In the genomic region with DNA sequence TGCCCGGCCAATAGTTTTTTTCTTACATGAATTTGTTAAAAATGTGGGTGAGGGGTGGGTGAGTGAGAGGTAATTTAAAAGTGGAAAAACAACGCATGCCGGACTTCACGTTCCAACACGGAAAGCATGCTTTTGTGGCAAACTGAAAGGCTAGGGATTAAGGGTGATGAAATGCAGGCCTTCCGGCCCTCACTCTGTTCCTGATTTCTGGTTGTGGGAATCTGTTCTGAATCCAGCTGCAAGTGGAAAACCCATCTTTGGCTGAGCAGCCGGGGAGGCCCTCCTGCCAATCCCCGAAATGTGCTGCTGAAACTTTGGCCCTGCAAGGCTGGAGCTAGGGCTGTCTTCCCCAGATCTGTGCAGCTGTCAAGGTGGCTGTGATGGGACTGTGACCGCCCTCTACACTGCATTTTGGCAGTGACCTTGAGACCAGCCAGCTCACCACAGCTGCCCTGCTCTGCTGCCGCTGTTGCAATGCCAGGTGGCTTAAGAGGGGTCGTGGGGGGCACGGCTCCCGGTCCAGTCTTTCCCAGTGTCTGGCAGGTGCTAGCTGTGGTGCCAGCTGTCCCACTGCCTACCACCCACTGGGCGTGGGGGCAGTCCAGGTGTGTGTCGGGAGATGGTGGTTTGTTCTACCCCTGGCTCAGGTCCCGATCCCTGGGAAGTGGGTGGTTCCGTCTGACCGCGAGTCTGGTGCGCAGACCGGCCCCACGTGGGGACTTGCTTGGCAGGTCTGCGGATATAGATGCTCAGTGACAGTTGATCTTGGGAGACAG, we compare ENCODE assay signal across 8 cellular contexts. TPM values are rescaled to one million over a fixed set of nuclear protein-coding genes. Genes with fewer than 3 reads are reported as not detected.
DNase-seq lines count a peak whose midpoint lies in the region; ATAC-seq and TF ChIP-seq lines count a peak whose summit lies in the region.

No MANE protein-coding gene starts in this region.

- H3K4me1 ChIP-seq in left lung = peaks cover 13 to 20% of the 10 kb centered on the region in 2 donors

- H3K27ac ChIP-seq in left lung (no peak overlapping the region), temporal lobe (ENCODE audit: low read depth, low read length) (peak overlapping the region; percentile 75)

- H3K4me3 ChIP-seq in left lung = peak overlapping the region; percentile 33 to 43

- no peak for ATAC-seq in central memory CD8-positive, alpha-beta T cell (replicated peaks; ENCODE audit: extremely low read depth, poor library complexity, severe bottlenecking)
- peak; percentile 33 for ATAC-seq in left lung
- ATAC-seq in HG02642 (IDR thresholded peaks at IDR 0.05; ENCODE audit: poor library complexity, unreplicated experiment) = no peak

- peaks cover 27% of the 10 kb centered on the region for H3K4me1 Mint-ChIP-seq in central memory CD8-positive, alpha-beta T cell

- peak overlapping the region; percentile 86 for H3K4me3 Mint-ChIP-seq in central memory CD8-positive, alpha-beta T cell

- H3K36me3 Mint-ChIP-seq in central memory CD8-positive, alpha-beta T cell (ENCODE audit: insufficient read depth) = peaks cover 2% of the 10 kb centered on the region

- intact Hi-C loops in left lung (cut with DNase I) = no loop called here

- H3K27ac Mint-ChIP-seq in central memory CD8-positive, alpha-beta T cell (ENCODE audit: low read depth) = no peak overlapping the region

- H3K9me3 ChIP-seq in left lung = no peaks in the 10 kb centered on the region

- no peaks in the 10 kb centered on the region for H3K36me3 ChIP-seq in left lung

- no peaks in the 10 kb centered on the region for H3K27me3 Mint-ChIP-seq in central memory CD8-positive, alpha-beta T cell

- DNase-seq in DMS 273 treated with DMSO at 0.1 percent for 48 hours (lab: John Stamatoyannopoulos, UW) (peak; percentile 11), NCI-H1105 (lab: John Stamatoyannopoulos, UW) (peak; percentile 35), left lung (peak; percentile 44 to 72), NCI-H1694 treated with DMSO at 0.1 percent for 48 hours (lab: John Stamatoyannopoulos, UW) (no peak), 8988T (no peak)
- DNase-seq in central memory CD8-positive, alpha-beta T cell (ENCODE audit: low spot score in 2 of 2) = no peak

- no peaks in the 10 kb centered on the region for H3K27me3 ChIP-seq in left lung

- no peak for TF ChIP-seq CTCF in left lung (IDR thresholded peaks at IDR 0.05)

- no peaks in the 10 kb centered on the region for H3K9me3 Mint-ChIP-seq in central memory CD8-positive, alpha-beta T cell

RNA-seq across cellular contexts. Expression of gene TET1, which starts 39.0 kb away (rescaled TPM):
- total RNA-seq in left lung (1 to 10 TPM; 1.5 to 3.1 TPM), temporal lobe (28.0 TPM)

Comparison
In these comparisons a context has a peak if more than half of its experiments do, and no peak if none do; other contexts are left out.
1. DNase-seq: peak in DMS 273 treated with DMSO at 0.1 percent for 48 hours (single experiment), NCI-H1105 (single experiment) and left lung (2 of 2); none in central memory CD8-positive, alpha-beta T cell (0 of 2), NCI-H1694 treated with DMSO at 0.1 percent for 48 hours (single experiment) and 8988T (single experiment).